ENCODE assay signal across 22 cellular contexts in genomic region chr6:111607279-111607678, GRCh38. TPM values are rescaled to one million over a fixed set of nuclear protein-coding genes. Genes with fewer than 3 reads are reported as not detected.
A peak's percentile ranks its signal among the peaks of the same experiment; 100 is the strongest.
DNase-seq lines count a peak whose midpoint lies in the region; ATAC-seq and TF ChIP-seq lines count a peak whose summit lies in the region.
"Had no signal": no experiment of that assay in that cellular context is flagged by ENCODE, and none has a peak within 500 bp of the region (broad histone marks: within the 10 kb centered on the region; RNA-seq: fewer than 3 reads in every experiment).

No MANE protein-coding gene starts in this region.

- peaks cover 33% of the 10 kb centered on the region for H3K4me1 ChIP-seq in ACC112 (ENCODE audit: control insufficient read depth, insufficient read depth, low read length, unreplicated experiment)
- H3K4me1 ChIP-seq in DND-41 (ENCODE audit: insufficient read depth, low read length) = peaks cover 51% of the 10 kb centered on the region
- H3K4me1 ChIP-seq in PC-9 (replicated peaks; ENCODE audit: insufficient read depth) = peaks cover 35% of the 10 kb centered on the region
- peaks cover 44% of the 10 kb centered on the region for H3K4me1 ChIP-seq in hepatocyte (ENCODE audit: insufficient read depth)
- H3K4me1 ChIP-seq: BE2C had no signal

- DNase-seq in DND-41 (no peak), PC-9 (no peak), hepatocyte (ENCODE audit: low spot score) (no peak), COLO829 (ENCODE audit: low spot score) (no peak), SKM-1 treated with dmso at 0.1 percent for 144 hours (lab: John Stamatoyannopoulos, UW; ENCODE audit: unreplicated experiment) (no peak)
- DNase-seq: activated CD4-positive, alpha-beta T cell treated with anti-CD3 and anti-CD28 coated beads, Interleukin-2, amount 10 ng/mL, durations not matched to agents 24 days and 14 days; activated gamma-delta T cell treated with Interleukin-2 at 50 U/mL for 16 hours; activated T-cell treated with anti-CD3 and anti-CD28 coated beads, Interleukin-2, amount 50 U/mL, for 4 hours; BE2C; central memory CD4-positive, alpha-beta T cell; GF-D8; heart left ventricle; left ventricle myocardium superior; NCI-H1105 treated with DMSO at 0.1 percent for 48 hours; NCI-H2029 treated with DMSO at 0.1 percent for 48 hours; NCI-H524; pancreas; T1000; upper lobe of right lung had no signal

- intact Hi-C loops in PC-9 (cut with micrococcal nuclease; ENCODE audit: unreplicated experiment) = no loop called here

- H3K27me3 ChIP-seq in ACC112 (ENCODE audit: insufficient read depth, low read length) (no peaks in the 10 kb centered on the region), DND-41 (ENCODE audit: insufficient read depth, low read length, poor library complexity) (no peaks in the 10 kb centered on the region), PC-9 (ENCODE audit: insufficient read depth, low read depth) (no peaks in the 10 kb centered on the region), hepatocyte (no peaks in the 10 kb centered on the region)
- H3K27me3 ChIP-seq: BE2C, heart left ventricle, pancreas, upper lobe of right lung had no signal

- H3K9ac ChIP-seq in DND-41 (ENCODE audit: low read depth, low read length) = no peak overlapping the region
- H3K9ac ChIP-seq: neural progenitor cell had no signal

- WGBS in hepatocyte (ENCODE audit: low lambda C conversion rate, missing lambda C conversion rate) = 99% methylated on average over 4 of the region's 4 CpGs

- H3K79me2 ChIP-seq in ACC112 (ENCODE audit: control insufficient read depth, insufficient read depth, low read length, unreplicated experiment) (peaks cover 21% of the 10 kb centered on the region), DND-41 (ENCODE audit: insufficient read depth, low read length) (peaks cover 43% of the 10 kb centered on the region), PC-9 (ENCODE audit: low read depth) (peaks cover 30% of the 10 kb centered on the region), hepatocyte (peaks cover 23% of the 10 kb centered on the region)

- H3F3A ChIP-seq in PC-9 (ENCODE audit: insufficient read depth, low read depth) = peaks cover 32% of the 10 kb centered on the region

- H2AFZ ChIP-seq in ACC112 (ENCODE audit: low read length, unreplicated experiment) (no peak overlapping the region), DND-41 (ENCODE audit: low read depth, low read length) (no peak overlapping the region), PC-9 (no peak overlapping the region; the same call in 1 of the 2 replicates), hepatocyte (no peak overlapping the region)
- H2AFZ ChIP-seq: neural progenitor cell had no signal

- peak overlapping the region; percentile 60; the same call in 1 of the 2 replicates for H3K4me2 ChIP-seq in DND-41 (ENCODE audit: insufficient read depth, low read length)
- peak overlapping the region; percentile 87 for H3K4me2 ChIP-seq in PC-9
- H3K4me2 ChIP-seq in hepatocyte = peak overlapping the region; percentile 72

- peak overlapping the region; percentile 99; the same call in 1 of the 2 replicates for H3K27ac ChIP-seq in ACC112 (ENCODE audit: low read depth, low read length)
- H3K27ac ChIP-seq in DND-41 (ENCODE audit: low read length) = no peak overlapping the region
- peak overlapping the region; percentile 95; the same call in 1 of the 2 replicates for H3K27ac ChIP-seq in PC-9
- no peak overlapping the region for H3K27ac ChIP-seq in hepatocyte
- H3K27ac ChIP-seq: neural progenitor cell had no signal

- H3K9me3 ChIP-seq in DND-41 (ENCODE audit: insufficient read depth, low read length, severe bottlenecking) (no peaks in the 10 kb centered on the region), PC-9 (ENCODE audit: insufficient read depth, low read depth) (no peaks in the 10 kb centered on the region), hepatocyte (ENCODE audit: low read depth) (no peaks in the 10 kb centered on the region)
- H3K9me3 ChIP-seq: BE2C, heart left ventricle, pancreas, upper lobe of right lung had no signal

- ATAC-seq in DND-41 (ENCODE audit: insufficient read depth, low read depth) (no peak), GM18511 (IDR thresholded peaks at IDR 0.05; ENCODE audit: unreplicated experiment) (no peak)
- ATAC-seq: activated T-cell treated with anti-CD3 and anti-CD28 coated beads, Interleukin-2, amount 50 U/mL, for 4 hours; heart left ventricle; left ventricle myocardium superior; pancreas; upper lobe of right lung had no signal

- TF ChIP-seq CTCF in DND-41 (IDR thresholded peaks at IDR 0.05; ENCODE audit: borderline replicate concordance, extremely low read depth, low read length, poor library complexity, severe bottlenecking) = no peak
- no peak for TF ChIP-seq CTCF in PC-9 (conservative IDR thresholded peaks at IDR 0.05)
- no peak for TF ChIP-seq CTCF in hepatocyte (IDR thresholded peaks at IDR 0.05; ENCODE audit: poor library complexity)

- H3K4me3 ChIP-seq in ACC112 (ENCODE audit: low read depth, low read length) (peak overlapping the region; percentile 79; the same call in 1 of the 2 replicates), DND-41 (ENCODE audit: low read depth in 1 of 2, low read length in 2 of 2) (no peak overlapping the region), PC-9 (peak overlapping the region; percentile 79), hepatocyte (no peak overlapping the region)

- no TSS peak for BruUV-seq in PC-9 (replicated peaks; lab: Mats Ljungman, UMichigan)

- POLR2A ChIA-PET in PC-9 (lab: Charles Lee; ENCODE audit: unreplicated experiment) = interaction anchor here (0.6 kb wide), 1 partner anchor 24 kb away, joined by 5 read pairs; no protein-coding TSS in a partner anchor

- no peaks in the 10 kb centered on the region for H3K9me2 ChIP-seq in PC-9 (ENCODE audit: insufficient read depth)
- no peaks in the 10 kb centered on the region for H3K9me2 ChIP-seq in hepatocyte (replicated peaks; ENCODE audit: insufficient read depth)

- H3K36me3 ChIP-seq in ACC112 (ENCODE audit: insufficient read depth, low read length) (no peaks in the 10 kb centered on the region), DND-41 (ENCODE audit: insufficient read depth, low read length) (no peaks in the 10 kb centered on the region), PC-9 (ENCODE audit: low read depth) (no peaks in the 10 kb centered on the region), hepatocyte (replicated peaks; ENCODE audit: insufficient read depth, low read depth) (no peaks in the 10 kb centered on the region)
- H3K36me3 ChIP-seq: BE2C, heart left ventricle, neural progenitor cell, pancreas, upper lobe of right lung had no signal

- CTCF ChIA-PET in PC-9 (lab: Charles Lee) = no interaction called here

- H4K20me1 ChIP-seq in DND-41 (ENCODE audit: insufficient read depth, low read length) (no peaks in the 10 kb centered on the region), PC-9 (ENCODE audit: insufficient read depth) (no peaks in the 10 kb centered on the region), hepatocyte (ENCODE audit: insufficient read depth, poor library complexity, severe bottlenecking) (no peaks in the 10 kb centered on the region)

RNA-seq across cellular contexts. Expression of gene TRAF3IP2, which starts 1.6 kb away (rescaled TPM):
- total RNA-seq in PC-9 (2021) (28.0 and 37.6 TPM in 2 replicates), hepatocyte (26.0 and 31.1 TPM in 2 replicates)
- 21.9 and 22.2 TPM in 2 replicates for polyA plus RNA-seq in hepatocyte

Comparison
In these comparisons a context has a peak if more than half of its experiments do, and no peak if none do; other contexts are left out.
1. H3K27ac ChIP-seq: peak in ACC112 (single experiment) and PC-9 (single experiment); none in DND-41 (single experiment) and hepatocyte (single experiment).
2. H3K4me3 ChIP-seq: peak in ACC112 (single experiment) and PC-9 (single experiment); none in DND-41 (0 of 2) and hepatocyte (single experiment).
3. Peak in every context shown above with its lines, with median percentiles within 50 percentile points of each other: H3K4me2 ChIP-seq.